8 cellular contexts compared by ENCODE assay signal in the genomic region with DNA sequence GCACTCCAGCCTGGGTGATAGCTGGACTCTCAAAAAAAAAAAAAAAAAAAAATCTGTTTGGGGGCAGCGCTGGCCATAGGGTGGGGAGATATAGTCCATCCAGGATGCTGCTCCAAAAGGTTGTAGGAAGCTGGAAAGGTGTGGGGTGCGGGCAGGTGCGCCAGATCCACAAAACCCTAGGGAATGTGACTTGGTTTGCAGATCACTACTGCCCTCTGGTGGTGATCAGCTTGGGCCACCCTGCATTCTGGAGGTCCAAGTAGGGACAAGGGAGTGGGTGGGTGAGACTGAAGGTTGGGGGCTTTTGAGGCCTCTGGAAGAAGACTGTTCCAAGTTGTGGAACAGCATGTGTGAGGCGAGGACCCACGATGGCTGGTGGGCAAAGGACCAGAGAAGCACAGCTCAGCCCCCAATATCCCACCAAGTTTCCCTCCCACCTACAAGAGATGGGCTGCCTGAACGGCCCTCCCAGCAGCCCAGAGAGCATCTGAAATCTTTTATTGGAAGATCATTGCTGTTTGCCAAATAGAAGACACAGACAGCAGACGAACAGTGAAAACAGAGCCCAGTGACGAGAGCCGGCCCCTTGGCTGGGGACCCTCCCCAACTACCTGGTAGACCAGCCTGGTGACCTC. TPM values are rescaled to one million over a fixed set of nuclear protein-coding genes. Genes with fewer than 3 reads are reported as not detected.
DNase-seq lines count a peak whose midpoint lies in the region; ATAC-seq, FAIRE-seq and TF ChIP-seq lines count a peak whose summit lies in the region.

No MANE protein-coding gene starts in this region.

- H3K4me1 ChIP-seq in CD8-positive, alpha-beta memory T cell (ENCODE audit: insufficient read depth, low read length) = no peaks in the 10 kb centered on the region
- H3K4me1 ChIP-seq in OCI-LY3 (ENCODE audit: low read length) (peaks cover 22% of the 10 kb centered on the region), fibroblast of lung (ENCODE audit: control insufficient read depth, extremely low read depth, insufficient read depth, low read length) (no peaks in the 10 kb centered on the region), neutrophil (ENCODE audit: control insufficient read depth in 1 of 2, insufficient read depth in 1 of 2, low read depth in 1 of 2, low read length in 1 of 2) (peaks cover 0 to 6% of the 10 kb centered on the region in 2 experiments)

- no peak overlapping the region for H2AFZ ChIP-seq in OCI-LY3 (ENCODE audit: low read depth, low read length)
- H2AFZ ChIP-seq in fibroblast of lung (ENCODE audit: low read length) = no peak overlapping the region

- CTCF ChIA-PET in CD8-positive, alpha-beta memory T cell (lab: Charles Lee) = interaction anchor here (0.7 to 14.7 kb wide), 23 partner anchors 8 to 460 kb away, joined by 3 to 355 read pairs (median 5); a partner anchor contains a TSS

- H3K79me2 ChIP-seq in OCI-LY3 (ENCODE audit: low read length) (no peaks in the 10 kb centered on the region), fibroblast of lung (ENCODE audit: control insufficient read depth, insufficient read depth, low read length) (no peaks in the 10 kb centered on the region)

- TF ChIP-seq CTCF in OCI-LY3 (IDR thresholded peaks at IDR 0.05; ENCODE audit: low read depth, low read length) (peak; percentile 98), fibroblast of lung (conservative IDR thresholded peaks at IDR 0.05 in 1 of 2, IDR thresholded peaks at IDR 0.05 in 1 of 2; ENCODE audit: low read depth in 1 of 2, low read length in 2 of 2) (peak; percentile 81 to 97), neutrophil (IDR thresholded peaks at IDR 0.05) (peak; percentile 78)

- no peaks in the 10 kb centered on the region for H3K9me3 Mint-ChIP-seq in CD8-positive, alpha-beta memory T cell
- no peaks in the 10 kb centered on the region for H3K9me3 Mint-ChIP-seq in activated T-cell treated with anti-CD3 and anti-CD28 coated beads, Interleukin-2, amount 50 U/mL, for 4 hours

- H4K20me1 ChIP-seq in OCI-LY3 (ENCODE audit: insufficient read depth, low read length) (no peaks in the 10 kb centered on the region), fibroblast of lung (ENCODE audit: control insufficient read depth, extremely low read depth, insufficient read depth, low read length) (no peaks in the 10 kb centered on the region)

- no peaks in the 10 kb centered on the region for H3K27me3 Mint-ChIP-seq in CD8-positive, alpha-beta memory T cell
- no peaks in the 10 kb centered on the region for H3K27me3 Mint-ChIP-seq in activated T-cell treated with anti-CD3 and anti-CD28 coated beads, Interleukin-2, amount 50 U/mL, for 4 hours (ENCODE audit: low read depth)

- H3K4me2 ChIP-seq in OCI-LY3 (ENCODE audit: low read length) (no peak overlapping the region), fibroblast of lung (ENCODE audit: extremely low read depth, insufficient read depth, low read length) (no peak overlapping the region)

- ATAC-seq in activated T-cell treated with anti-CD3 and anti-CD28 coated beads, Interleukin-2, amount 50 U/mL, for 4 hours = peak; percentile 55 to 59
- no peak for ATAC-seq in GM18861 (IDR thresholded peaks at IDR 0.05; ENCODE audit: unreplicated experiment)

- H3K4me3 Mint-ChIP-seq in CD8-positive, alpha-beta memory T cell = peak overlapping the region in 1 of 7 donors; percentile 41
- H3K4me3 Mint-ChIP-seq in activated T-cell treated with anti-CD3 and anti-CD28 coated beads, Interleukin-2, amount 50 U/mL, for 4 hours = no peak overlapping the region

- peak; percentile 53 to 79 (median 56) for DNase-seq in CD8-positive, alpha-beta memory T cell
- DNase-seq in HPDE6-E6E7 (ENCODE audit: extremely low spot score) (peak; percentile 77), fibroblast of lung (ENCODE audit: low read depth in 2 of 2) (peak; percentile 61 to 78), urothelium cell line (ENCODE audit: low spot score) (peak; percentile 65)
- peak; percentile 63 for DNase-seq in activated T-cell treated with anti-CD3 and anti-CD28 coated beads, Interleukin-2, amount 50 U/mL, for 4 hours

- peaks cover 9% of the 10 kb centered on the region for H3K36me3 ChIP-seq in CD8-positive, alpha-beta memory T cell (ENCODE audit: insufficient read depth, low read length)
- peaks cover 26% of the 10 kb centered on the region for H3K36me3 ChIP-seq in OCI-LY3 (replicated peaks; ENCODE audit: low read depth, low read length)
- peaks cover 28% of the 10 kb centered on the region for H3K36me3 ChIP-seq in fibroblast of lung (ENCODE audit: control insufficient read depth, insufficient read depth, low read length)
- peaks cover 51% of the 10 kb centered on the region for H3K36me3 ChIP-seq in neutrophil

- H3K9ac ChIP-seq in OCI-LY3 (ENCODE audit: low read length) (no peak overlapping the region), fibroblast of lung (ENCODE audit: insufficient read depth, low read length) (no peak overlapping the region)

- peaks cover 0 to 6% (median 6%) of the 10 kb centered on the region in 3 donors for H3K4me1 Mint-ChIP-seq in CD8-positive, alpha-beta memory T cell
- peaks cover 4% of the 10 kb centered on the region for H3K4me1 Mint-ChIP-seq in activated T-cell treated with anti-CD3 and anti-CD28 coated beads, Interleukin-2, amount 50 U/mL, for 4 hours (ENCODE audit: low read depth)

- H3K4me3 ChIP-seq in CD8-positive, alpha-beta memory T cell (ENCODE audit: low read length) = no peak overlapping the region
- H3K4me3 ChIP-seq in OCI-LY3 (ENCODE audit: low read length) = no peak overlapping the region
- H3K4me3 ChIP-seq in fibroblast of lung (replicated peaks in 1 of 4; ENCODE audit: control extremely low read depth in 1 of 4, insufficient read depth in 1 of 4, low read depth in 3 of 4, low read length in 4 of 4) = no peak overlapping the region
- no peak overlapping the region for H3K4me3 ChIP-seq in neutrophil (ENCODE audit: low read depth in 1 of 2, low read length in 1 of 2)

- H3K27ac ChIP-seq in CD8-positive, alpha-beta memory T cell (ENCODE audit: low read depth, low read length) = no peak overlapping the region
- H3K27ac ChIP-seq in OCI-LY3 (ENCODE audit: low read length) = no peak overlapping the region
- no peak overlapping the region for H3K27ac ChIP-seq in fibroblast of lung (ENCODE audit: insufficient read depth, low read length)
- H3K27ac ChIP-seq in neutrophil = no peak overlapping the region

- peaks cover 0 to 48% (median 6%) of the 10 kb centered on the region in 3 donors for H3K36me3 Mint-ChIP-seq in CD8-positive, alpha-beta memory T cell
- peaks cover 10% of the 10 kb centered on the region for H3K36me3 Mint-ChIP-seq in activated T-cell treated with anti-CD3 and anti-CD28 coated beads, Interleukin-2, amount 50 U/mL, for 4 hours (ENCODE audit: insufficient read depth)

- no peaks in the 10 kb centered on the region for H3K27me3 ChIP-seq in CD8-positive, alpha-beta memory T cell (ENCODE audit: insufficient read depth, low read length, poor library complexity, severe bottlenecking)
- H3K27me3 ChIP-seq in OCI-LY3 (ENCODE audit: low read depth, low read length) = no peaks in the 10 kb centered on the region
- H3K27me3 ChIP-seq in fibroblast of lung (ENCODE audit: control insufficient read depth, insufficient read depth, low read length) = no peaks in the 10 kb centered on the region
- H3K27me3 ChIP-seq in neutrophil = no peaks in the 10 kb centered on the region

- POLR2A ChIA-PET in CD8-positive, alpha-beta memory T cell (lab: Charles Lee) = interaction anchor here (0.6 to 2.6 kb wide), 3 partner anchors 30 to 121 kb away, joined by 3 to 10 read pairs (median 3); no protein-coding TSS in a partner anchor

- no peaks in the 10 kb centered on the region for H3K9me3 ChIP-seq in CD8-positive, alpha-beta memory T cell (ENCODE audit: low read length)
- H3K9me3 ChIP-seq in OCI-LY3 (ENCODE audit: insufficient read depth, low read length) (no peaks in the 10 kb centered on the region), fibroblast of lung (ENCODE audit: control insufficient read depth, insufficient read depth, low read depth, low read length) (no peaks in the 10 kb centered on the region), neutrophil (no peaks in the 10 kb centered on the region)

- no peak for FAIRE-seq in urothelium cell line (lab: Jason Lieb, UNC)

- peak overlapping the region in 7 of 8 donors; percentile 5 to 81 (median 69) for H3K27ac Mint-ChIP-seq in CD8-positive, alpha-beta memory T cell

RNA-seq across cellular contexts. Expression of a gene that starts 10.4 kb away (rescaled TPM):
- total RNA-seq in CD8-positive, alpha-beta memory T cell = 100 to 1,000 TPM; 210 to 212 TPM
- 74.4 TPM for polyA plus RNA-seq in CD8-positive, alpha-beta memory T cell
- total RNA-seq in activated T-cell treated with anti-CD3 and anti-CD28 coated beads, Interleukin-2, amount 50 U/mL, for 4 hours = 100 to 1,000 TPM; 196 to 226 (median 206) TPM
- 72.4 and 95.5 TPM in 2 replicates for total RNA-seq in fibroblast of lung
- 17.4 and 24.0 TPM in 2 replicates for polyA plus RNA-seq in fibroblast of lung
- 44.5 and 59.0 TPM in 2 replicates for polyA plus RNA-seq in fibroblast of lung (2012)
- 111 and 241 TPM in 2 replicates for polyA minus RNA-seq in fibroblast of lung (ENCODE audit: low replicate concordance)

RNA-seq across cellular contexts. Expression of a gene that starts 12.6 kb away (rescaled TPM):
- 100 to 1,000 TPM; 273 to 277 TPM for total RNA-seq in CD8-positive, alpha-beta memory T cell
- 100 TPM for polyA plus RNA-seq in CD8-positive, alpha-beta memory T cell
- 100 to 1,000 TPM; 298 to 311 (median 303) TPM for total RNA-seq in activated T-cell treated with anti-CD3 and anti-CD28 coated beads, Interleukin-2, amount 50 U/mL, for 4 hours
- total RNA-seq in fibroblast of lung = 108 and 129 TPM in 2 replicates
- 266 and 342 TPM in 2 replicates for polyA plus RNA-seq in fibroblast of lung
- 177 and 255 TPM in 2 replicates for polyA plus RNA-seq in fibroblast of lung (2012)
- polyA minus RNA-seq in fibroblast of lung (ENCODE audit: low replicate concordance) = 139 and 172 TPM in 2 replicates

RNA-seq across cellular contexts. Expression of a gene that starts 29.6 kb away (rescaled TPM):
- 10 to 100 TPM; 21.6 to 22.2 TPM for total RNA-seq in CD8-positive, alpha-beta memory T cell
- 7.5 TPM for polyA plus RNA-seq in CD8-positive, alpha-beta memory T cell
- total RNA-seq in activated T-cell treated with anti-CD3 and anti-CD28 coated beads, Interleukin-2, amount 50 U/mL, for 4 hours = 1 to 10 TPM; 4.0 to 4.8 (median 4.2) TPM
- total RNA-seq in fibroblast of lung = 3.1 and 4.1 TPM in 2 replicates
- 3.6 and 4.9 TPM in 2 replicates for polyA plus RNA-seq in fibroblast of lung
- polyA plus RNA-seq in fibroblast of lung (2012) = 9.5 TPM in 2 replicates
- 30.4 and 42.3 TPM in 2 replicates for polyA minus RNA-seq in fibroblast of lung (ENCODE audit: low replicate concordance)

RNA-seq across cellular contexts. Expression of a gene that starts 51.3 kb away (rescaled TPM):
- total RNA-seq in CD8-positive, alpha-beta memory T cell = 10 to 100 TPM; 83.0 to 89.1 TPM
- polyA plus RNA-seq in CD8-positive, alpha-beta memory T cell = 244 TPM
- total RNA-seq in activated T-cell treated with anti-CD3 and anti-CD28 coated beads, Interleukin-2, amount 50 U/mL, for 4 hours = 10 to 100 TPM; 60.2 to 62.3 (median 62.2) TPM
- total RNA-seq in fibroblast of lung = 4.3 and 5.1 TPM in 2 replicates
- polyA plus RNA-seq in fibroblast of lung = 4.5 and 7.1 TPM in 2 replicates
- 8.8 and 15.6 TPM in 2 replicates for polyA plus RNA-seq in fibroblast of lung (2012)
- 4.6 and 7.5 TPM in 2 replicates for polyA minus RNA-seq in fibroblast of lung (ENCODE audit: low replicate concordance)

RNA-seq across cellular contexts. Expression of a gene that starts 57.4 kb away (rescaled TPM):
- total RNA-seq in CD8-positive, alpha-beta memory T cell = 10 to 100 TPM; 91.5 to 98.5 TPM
- 24.1 TPM for polyA plus RNA-seq in CD8-positive, alpha-beta memory T cell
- total RNA-seq in activated T-cell treated with anti-CD3 and anti-CD28 coated beads, Interleukin-2, amount 50 U/mL, for 4 hours = 100 to 1,000 TPM; 135 to 143 (median 135) TPM
- total RNA-seq in fibroblast of lung = 4.9 and 5.6 TPM in 2 replicates
- polyA plus RNA-seq in fibroblast of lung = 2.3 and 4.3 TPM in 2 replicates
- polyA plus RNA-seq in fibroblast of lung (2012) = 14.3 and 23.6 TPM in 2 replicates
- polyA minus RNA-seq in fibroblast of lung (ENCODE audit: low replicate concordance) = 7.3 and 8.3 TPM in 2 replicates
